Comparison of ENCODE assay signal across 1 cellular context in the genomic region with DNA sequence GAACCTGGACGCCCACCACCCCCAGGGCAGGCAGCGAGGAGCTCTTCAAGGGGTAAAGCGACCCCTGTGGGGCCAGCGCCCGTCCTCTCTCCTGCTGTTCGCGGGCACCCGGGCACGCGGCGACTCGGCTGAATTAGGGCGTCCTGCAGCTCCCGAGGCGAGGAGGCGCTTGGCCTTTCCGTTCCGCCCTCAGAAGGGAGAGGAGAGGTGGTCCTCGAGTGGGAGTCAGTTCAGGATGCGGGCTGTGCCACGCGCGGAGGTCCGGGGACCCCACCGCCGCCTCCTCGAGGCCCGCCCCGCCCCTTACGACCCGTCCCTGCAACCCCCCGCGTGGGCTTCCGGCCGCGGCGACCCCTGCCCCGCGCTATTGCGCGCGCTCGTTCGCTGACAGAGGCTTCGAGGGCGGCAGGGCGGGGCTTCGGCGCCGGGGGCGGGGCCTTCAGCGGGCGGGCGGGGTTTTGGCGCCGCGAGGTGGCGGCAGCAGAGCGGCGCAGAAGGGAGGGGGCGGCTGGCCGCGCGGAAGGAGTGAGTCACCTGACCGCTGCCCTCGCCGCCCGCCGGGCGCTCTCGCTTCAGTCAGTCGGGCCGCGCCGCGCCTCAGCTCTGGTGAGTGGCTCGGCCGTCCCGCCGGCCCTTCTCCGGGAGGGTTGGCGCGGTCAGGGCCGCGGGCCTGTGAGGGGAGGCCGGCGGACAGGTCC.
TF ChIP-seq lines count a peak whose summit lies in the region.

A gene (plus strand): TSS at position 575 of the 698 bp plus-strand sequence. CDS start 22,359 bp downstream, outside the sequence.

TF ChIP-seq in SK-N-SH, 30 proteins besides CTCF, POLR2A, EP300 and RAD21 (continued from another document):
- TF ChIP-seq, protein P1, sequence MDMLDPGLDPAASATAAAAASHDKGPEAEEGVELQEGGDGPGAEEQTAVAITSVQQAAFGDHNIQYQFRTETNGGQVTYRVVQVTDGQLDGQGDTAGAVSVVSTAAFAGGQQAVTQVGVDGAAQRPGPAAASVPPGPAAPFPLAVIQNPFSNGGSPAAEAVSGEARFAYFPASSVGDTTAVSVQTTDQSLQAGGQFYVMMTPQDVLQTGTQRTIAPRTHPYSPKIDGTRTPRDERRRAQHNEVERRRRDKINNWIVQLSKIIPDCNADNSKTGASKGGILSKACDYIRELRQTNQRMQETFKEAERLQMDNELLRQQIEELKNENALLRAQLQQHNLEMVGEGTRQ (IDR thresholded peaks at IDR 0.05; ENCODE audit: borderline replicate concordance, low read depth, low read length): peak; percentile 44; the same call in 1 of the 2 replicates
- peak; percentile 58; the same call in 1 of the 2 replicates for TF ChIP-seq SIN3A (IDR thresholded peaks at IDR 0.05; ENCODE audit: borderline replicate concordance, low read depth, low read length)
- peak; percentile 37; the same call in 1 of the 2 replicates for TF ChIP-seq SMC3 (IDR thresholded peaks at IDR 0.05; ENCODE audit: low read depth, low read length)
- TF ChIP-seq NFIC (IDR thresholded peaks at IDR 0.05; ENCODE audit: borderline replicate concordance): no peak
- TF ChIP-seq, protein P2, sequence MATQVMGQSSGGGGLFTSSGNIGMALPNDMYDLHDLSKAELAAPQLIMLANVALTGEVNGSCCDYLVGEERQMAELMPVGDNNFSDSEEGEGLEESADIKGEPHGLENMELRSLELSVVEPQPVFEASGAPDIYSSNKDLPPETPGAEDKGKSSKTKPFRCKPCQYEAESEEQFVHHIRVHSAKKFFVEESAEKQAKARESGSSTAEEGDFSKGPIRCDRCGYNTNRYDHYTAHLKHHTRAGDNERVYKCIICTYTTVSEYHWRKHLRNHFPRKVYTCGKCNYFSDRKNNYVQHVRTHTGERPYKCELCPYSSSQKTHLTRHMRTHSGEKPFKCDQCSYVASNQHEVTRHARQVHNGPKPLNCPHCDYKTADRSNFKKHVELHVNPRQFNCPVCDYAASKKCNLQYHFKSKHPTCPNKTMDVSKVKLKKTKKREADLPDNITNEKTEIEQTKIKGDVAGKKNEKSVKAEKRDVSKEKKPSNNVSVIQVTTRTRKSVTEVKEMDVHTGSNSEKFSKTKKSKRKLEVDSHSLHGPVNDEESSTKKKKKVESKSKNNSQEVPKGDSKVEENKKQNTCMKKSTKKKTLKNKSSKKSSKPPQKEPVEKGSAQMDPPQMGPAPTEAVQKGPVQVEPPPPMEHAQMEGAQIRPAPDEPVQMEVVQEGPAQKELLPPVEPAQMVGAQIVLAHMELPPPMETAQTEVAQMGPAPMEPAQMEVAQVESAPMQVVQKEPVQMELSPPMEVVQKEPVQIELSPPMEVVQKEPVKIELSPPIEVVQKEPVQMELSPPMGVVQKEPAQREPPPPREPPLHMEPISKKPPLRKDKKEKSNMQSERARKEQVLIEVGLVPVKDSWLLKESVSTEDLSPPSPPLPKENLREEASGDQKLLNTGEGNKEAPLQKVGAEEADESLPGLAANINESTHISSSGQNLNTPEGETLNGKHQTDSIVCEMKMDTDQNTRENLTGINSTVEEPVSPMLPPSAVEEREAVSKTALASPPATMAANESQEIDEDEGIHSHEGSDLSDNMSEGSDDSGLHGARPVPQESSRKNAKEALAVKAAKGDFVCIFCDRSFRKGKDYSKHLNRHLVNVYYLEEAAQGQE (IDR thresholded peaks at IDR 0.05; ENCODE audit: low read depth, low read length): no peak
- TF ChIP-seq RCOR1 (IDR thresholded peaks at IDR 0.05; ENCODE audit: low read length): no peak
- peak; percentile 92 for TF ChIP-seq TAF1 (IDR thresholded peaks at IDR 0.05; ENCODE audit: borderline replicate concordance, low read depth, low read length)
- no peak for TF ChIP-seq MEF2A (IDR thresholded peaks at IDR 0.05; ENCODE audit: borderline replicate concordance, low read depth)
- TF ChIP-seq, protein P3, sequence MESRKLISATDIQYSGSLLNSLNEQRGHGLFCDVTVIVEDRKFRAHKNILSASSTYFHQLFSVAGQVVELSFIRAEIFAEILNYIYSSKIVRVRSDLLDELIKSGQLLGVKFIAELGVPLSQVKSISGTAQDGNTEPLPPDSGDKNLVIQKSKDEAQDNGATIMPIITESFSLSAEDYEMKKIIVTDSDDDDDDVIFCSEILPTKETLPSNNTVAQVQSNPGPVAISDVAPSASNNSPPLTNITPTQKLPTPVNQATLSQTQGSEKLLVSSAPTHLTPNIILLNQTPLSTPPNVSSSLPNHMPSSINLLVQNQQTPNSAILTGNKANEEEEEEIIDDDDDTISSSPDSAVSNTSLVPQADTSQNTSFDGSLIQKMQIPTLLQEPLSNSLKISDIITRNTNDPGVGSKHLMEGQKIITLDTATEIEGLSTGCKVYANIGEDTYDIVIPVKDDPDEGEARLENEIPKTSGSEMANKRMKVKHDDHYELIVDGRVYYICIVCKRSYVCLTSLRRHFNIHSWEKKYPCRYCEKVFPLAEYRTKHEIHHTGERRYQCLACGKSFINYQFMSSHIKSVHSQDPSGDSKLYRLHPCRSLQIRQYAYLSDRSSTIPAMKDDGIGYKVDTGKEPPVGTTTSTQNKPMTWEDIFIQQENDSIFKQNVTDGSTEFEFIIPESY (IDR thresholded peaks at IDR 0.05; ENCODE audit: borderline replicate concordance, low read depth): no peak
- no peak for TF ChIP-seq EZH2phosphoT487 (IDR thresholded peaks at IDR 0.05; ENCODE audit: borderline replicate concordance, low read depth)
- no peak for TF ChIP-seq FOXM1 (IDR thresholded peaks at IDR 0.05; ENCODE audit: low read depth)
- TF ChIP-seq RXRA (IDR thresholded peaks at IDR 0.05; ENCODE audit: borderline replicate concordance, low read depth): no peak
- TF ChIP-seq JUND (IDR thresholded peaks at IDR 0.05): peak; percentile 30; the same call in 1 of the 2 replicates
